ENCODE assay signal across 8 cellular contexts in genomic region chr15:85690546-85691226, GRCh38.
A peak's percentile ranks its signal among the peaks of the same experiment; 100 is the strongest.
DNase-seq lines count a peak whose midpoint lies in the region; ATAC-seq and TF ChIP-seq lines count a peak whose summit lies in the region.

No MANE protein-coding gene starts in this region.

- H3K4me3 ChIP-seq in endodermal cell (ENCODE audit: low read length) (no peak overlapping the region), body of pancreas (no peak overlapping the region)

- H3K4me1 Mint-ChIP-seq in endodermal cell = peaks cover 38% of the 10 kb centered on the region

- H3K4me3 Mint-ChIP-seq in endodermal cell = no peak overlapping the region

- 98 to 100% methylated on average over 3 to 4 of the region's 4 CpGs for WGBS in endodermal cell (ENCODE audit: insufficient coverage in 1 of 2, insufficient read length in 1 of 2), 2 experiments
- WGBS in body of pancreas, 2 donors = 77 to 89% methylated on average over 4 of the region's 4 CpGs

- intact Hi-C loops in body of pancreas (cut with DNase I) = no loop called here

- DNase-seq in MV-4-11 (lab: John Stamatoyannopoulos, UW) (peak; percentile 62), endodermal cell (no peak), NCI-H2227 (lab: John Stamatoyannopoulos, UW; ENCODE audit: unreplicated experiment) (no peak), 8988T (no peak), body of pancreas (no peak)
- peak; percentile 36 for DNase-seq in stimulated activated CD4-positive, alpha-beta T cell treated with anti-CD3 and anti-CD28 coated beads, Interleukin-4, amount 100 ng/mL, for 1 hour

- H3K36me3 Mint-ChIP-seq in endodermal cell (ENCODE audit: low read depth) = peaks cover 44% of the 10 kb centered on the region

- no peak overlapping the region for H3K9ac ChIP-seq in endodermal cell (ENCODE audit: extremely low read depth, low read length, poor library complexity, severe bottlenecking)

- H3K27me3 ChIP-seq in endodermal cell (ENCODE audit: control insufficient read depth, insufficient read depth, low read length, poor library complexity, severe bottlenecking) (no peaks in the 10 kb centered on the region), body of pancreas (no peaks in the 10 kb centered on the region)

- H3K27ac Mint-ChIP-seq in endodermal cell = peak overlapping the region; percentile 77

- TF ChIP-seq CTCF in endodermal cell (conservative IDR thresholded peaks at IDR 0.05) (no peak), body of pancreas (IDR thresholded peaks at IDR 0.05) (no peak)

- H3K9me3 Mint-ChIP-seq in endodermal cell = no peaks in the 10 kb centered on the region

- H3K9me3 ChIP-seq in endodermal cell (ENCODE audit: control insufficient read depth, low read length) = no peaks in the 10 kb centered on the region
- H3K9me3 ChIP-seq in body of pancreas = no peaks in the 10 kb centered on the region

- H3K4me1 ChIP-seq in endodermal cell (ENCODE audit: control insufficient read depth, insufficient read depth, low read length) (peaks cover 22% of the 10 kb centered on the region), body of pancreas (peaks cover 23% of the 10 kb centered on the region)

- H3K27me3 Mint-ChIP-seq in endodermal cell (ENCODE audit: insufficient read depth) = no peaks in the 10 kb centered on the region

- H3K27ac ChIP-seq in endodermal cell (ENCODE audit: low read depth, low read length) = no peak overlapping the region
- H3K27ac ChIP-seq in body of pancreas = peak overlapping the region in 2 of 4 donors; percentile 43 to 56

- no peak for TF ChIP-seq POLR2A in GM18505 (IDR thresholded peaks at IDR 0.05; ENCODE audit: borderline replicate concordance, extremely low read depth, insufficient read depth, insufficient read length)
- no peak for TF ChIP-seq POLR2A in body of pancreas (IDR thresholded peaks at IDR 0.05)

- H3K36me3 ChIP-seq in endodermal cell (ENCODE audit: control insufficient read depth, insufficient read depth, low read length) (peaks cover 96% of the 10 kb centered on the region), body of pancreas (replicated peaks in 1 of 2; ENCODE audit: insufficient read depth in 1 of 2, low read depth in 2 of 2) (peaks cover 0 to 16% of the 10 kb centered on the region in 2 donors)

- ATAC-seq in GM18505 (IDR thresholded peaks at IDR 0.05; ENCODE audit: unreplicated experiment) (peak; percentile 40), GM21786 (IDR thresholded peaks at IDR 0.05; ENCODE audit: unreplicated experiment) (peak; percentile 41), body of pancreas (no peak)

Comparison
In these comparisons a context has a peak if more than half of its experiments do, and no peak if none do; other contexts are left out.
1. DNase-seq: peak in MV-4-11 (single experiment) and stimulated activated CD4-positive, alpha-beta T cell treated with anti-CD3 and anti-CD28 coated beads, Interleukin-4, amount 100 ng/mL, for 1 hour (single experiment); none in endodermal cell (single experiment), NCI-H2227 (single experiment), 8988T (single experiment) and body of pancreas (0 of 4).